Comparison of ENCODE assay signal across 12 cellular contexts in genomic region chr21:38306407-38306806, GRCh38. TPM values are rescaled to one million over a fixed set of nuclear protein-coding genes. Genes with fewer than 3 reads are reported as not detected.
DNase-seq lines count a peak whose midpoint lies in the region; ATAC-seq, FAIRE-seq and TF ChIP-seq lines count a peak whose summit lies in the region.
"Had no signal": no experiment of that assay in that cellular context is flagged by ENCODE, and none has a peak within 500 bp of the region (broad histone marks: within the 10 kb centered on the region; RNA-seq: fewer than 3 reads in every experiment).

No MANE protein-coding gene starts in this region.

- H3K79me2 ChIP-seq in endothelial cell of umbilical vein (ENCODE audit: control insufficient read depth, insufficient read depth, low read length) = no peaks in the 10 kb centered on the region

- POLR2A ChIA-PET in endothelial cell of umbilical vein (lab: Charles Lee) = interaction anchor here (0.7 to 1.0 kb wide), 2 partner anchors 10 to 66 kb away, joined by 3 read pairs; no protein-coding TSS in a partner anchor

- H4K20me1 ChIP-seq in endothelial cell of umbilical vein (replicated peaks; ENCODE audit: control insufficient read depth, extremely low read depth, insufficient read depth, low read length) = no peaks in the 10 kb centered on the region

- DNase-seq in EH (ENCODE audit: low read depth) (peak; percentile 84), NOMO-1 (lab: John Stamatoyannopoulos, UW; ENCODE audit: unreplicated experiment in 2 of 2) (peak; percentile 33 to 54), endothelial cell of umbilical vein (ENCODE audit: low read depth, low spot score) (peak; percentile 90), non-pigmented ciliary epithelial cell (ENCODE audit: low read depth) (peak; percentile 73), NCI-H2029 (lab: John Stamatoyannopoulos, UW) (no peak), NCI-H2196 treated with DMSO at 0.1 percent for 48 hours (lab: John Stamatoyannopoulos, UW; ENCODE audit: unreplicated experiment) (no peak), MG63 (no peak)
- DNase-seq: activated T-cell treated with anti-CD3 and anti-CD28 coated beads for 4 hours, colonic mucosa, DMS153, NCI-H524 treated with DMSO at 0.1 percent for 48 hours had no signal

- H3K27ac ChIP-seq in endothelial cell of umbilical vein (ENCODE audit: insufficient read depth, low read depth, low read length) = peak overlapping the region; percentile 43
- H3K27ac ChIP-seq: colonic mucosa had no signal

- ATAC-seq in GM19463 (IDR thresholded peaks at IDR 0.05; ENCODE audit: unreplicated experiment) = no peak

- TF ChIP-seq CTCF in endothelial cell of umbilical vein (IDR thresholded peaks at IDR 0.05; ENCODE audit: extremely low read depth in 1 of 2, insufficient read depth in 1 of 2, low read depth in 1 of 2, low read length in 2 of 2) = no peak

- H3K9me3 ChIP-seq in endothelial cell of umbilical vein (replicated peaks; ENCODE audit: control insufficient read depth, insufficient read depth, low read length) (no peaks in the 10 kb centered on the region), MG63 (no peaks in the 10 kb centered on the region)
- H3K9me3 ChIP-seq: colonic mucosa had no signal

- no peak overlapping the region for H3K4me3 ChIP-seq in endothelial cell of umbilical vein (replicated peaks in 1 of 3; ENCODE audit: insufficient read depth in 1 of 3, low read depth in 1 of 3, low read length in 3 of 3)
- H3K4me3 ChIP-seq in MG63 = no peak overlapping the region
- H3K4me3 ChIP-seq: colonic mucosa had no signal

- H3K4me1 ChIP-seq in endothelial cell of umbilical vein (ENCODE audit: control insufficient read depth, extremely low read depth, insufficient read depth, low read length) = peaks cover 27% of the 10 kb centered on the region
- H3K4me1 ChIP-seq: colonic mucosa had no signal

- CTCF ChIA-PET in endothelial cell of umbilical vein (lab: Charles Lee) = interaction anchor here (0.8 to 3.8 kb wide), 8 partner anchors 10 to 135 kb away, joined by 4 to 20 read pairs (median 6); no protein-coding TSS in a partner anchor

- peak overlapping the region; percentile 25 for H2AFZ ChIP-seq in endothelial cell of umbilical vein (ENCODE audit: low read depth, low read length)

- BruUV-seq in endothelial cell of umbilical vein (replicated peaks; lab: Mats Ljungman, UMichigan) = no TSS peak

- no peaks in the 10 kb centered on the region for H3K36me3 ChIP-seq in endothelial cell of umbilical vein (ENCODE audit: control insufficient read depth in 2 of 2, extremely low read depth in 1 of 2, insufficient read depth in 2 of 2, low read length in 2 of 2)
- no peaks in the 10 kb centered on the region for H3K36me3 ChIP-seq in MG63
- H3K36me3 ChIP-seq: colonic mucosa had no signal

- no peak overlapping the region for H3K9ac ChIP-seq in endothelial cell of umbilical vein (replicated peaks; ENCODE audit: extremely low read depth, insufficient read depth, low read length)

- intact Hi-C loops in endothelial cell of umbilical vein (cut with micrococcal nuclease) = loop anchor here (1.0 to 10.0 kb wide), 5 partner anchors 10 to 168 kb away; no protein-coding TSS in a partner anchor

- peak overlapping the region; percentile 54 for H3K4me2 ChIP-seq in endothelial cell of umbilical vein (ENCODE audit: insufficient read depth, low read length)

- dilution Hi-C loops in endothelial cell of umbilical vein (cut with MboI; ENCODE audit: extremely low pct_ligation_motif_present, low sequenced_read_pairs) = no loop called here

- FAIRE-seq in endothelial cell of umbilical vein (lab: Jason Lieb, UNC) = peak; percentile 92

- H3K9me1 ChIP-seq in endothelial cell of umbilical vein (replicated peaks; ENCODE audit: control insufficient read depth, extremely low read depth, insufficient read depth, low read length) = no peaks in the 10 kb centered on the region

- TF ChIP-seq POLR2A in endothelial cell of umbilical vein (IDR thresholded peaks at IDR 0.05; ENCODE audit: low read depth, low read length) = no peak

- H3K27me3 ChIP-seq in endothelial cell of umbilical vein (ENCODE audit: control insufficient read depth in 2 of 2, insufficient read depth in 2 of 2, low read length in 2 of 2) (no peaks in the 10 kb centered on the region), MG63 (no peaks in the 10 kb centered on the region)
- H3K27me3 ChIP-seq: colonic mucosa had no signal

TF ChIP-seq in endothelial cell of umbilical vein, 7 proteins besides CTCF, POLR2A, EP300 and RAD21:
- peak; percentile 85 for TF ChIP-seq JUN (IDR thresholded peaks at IDR 0.05; ENCODE audit: borderline replicate concordance, insufficient read depth, insufficient read length, low read depth)
- TF ChIP-seq FOS (IDR thresholded peaks at IDR 0.05; ENCODE audit: borderline replicate concordance, insufficient read depth, low read length) = peak; percentile 81
- TF ChIP-seq MYC (IDR thresholded peaks at IDR 0.05; ENCODE audit: low read depth, low read length) = no peak
- TF ChIP-seq, protein P1, sequence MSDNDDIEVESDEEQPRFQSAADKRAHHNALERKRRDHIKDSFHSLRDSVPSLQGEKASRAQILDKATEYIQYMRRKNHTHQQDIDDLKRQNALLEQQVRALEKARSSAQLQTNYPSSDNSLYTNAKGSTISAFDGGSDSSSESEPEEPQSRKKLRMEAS (IDR thresholded peaks at IDR 0.05; ENCODE audit: insufficient read depth, insufficient read length) = no peak
- TF ChIP-seq GATA2 (IDR thresholded peaks at IDR 0.05; ENCODE audit: insufficient read depth, insufficient read length, low read depth, low read length) = peak; percentile 79
- no peak for TF ChIP-seq POLR2AphosphoS5 (IDR thresholded peaks at IDR 0.05; ENCODE audit: insufficient read depth, low read depth, low read length)
- no peak for TF ChIP-seq EZH2 (IDR thresholded peaks at IDR 0.05; ENCODE audit: borderline replicate concordance, low read depth, low read length, severe bottlenecking)

RNA-seq across cellular contexts. Expression of gene KCNJ15, which starts 49.6 kb away (rescaled TPM):
- total RNA-seq in endothelial cell of umbilical vein = 1.4 and 1.5 TPM in 2 replicates
- polyA plus RNA-seq in endothelial cell of umbilical vein = 1.5 and 2.4 TPM in 2 replicates
- 1.5 and 1.7 TPM in 2 replicates for polyA plus RNA-seq in endothelial cell of umbilical vein (2011; cell fraction: cytosol; rRNA removed)
- polyA plus RNA-seq in endothelial cell of umbilical vein (2011; cell fraction: nucleus; rRNA removed) = 0.55 and 0.63 TPM in 2 replicates
- polyA plus RNA-seq in endothelial cell of umbilical vein (2012) = 0.16 and 0.37 TPM in 2 replicates
- 1.0 and 5.6 TPM in 2 replicates for polyA minus RNA-seq in endothelial cell of umbilical vein
- not detected for polyA minus RNA-seq in endothelial cell of umbilical vein (2011; cell fraction: cytosol; rRNA and poly(A)+ RNA removed)
- 0.14 and 1.2 TPM in 2 replicates for polyA minus RNA-seq in endothelial cell of umbilical vein (2011; cell fraction: nucleus; rRNA and poly(A)+ RNA removed)
- not detected in 2 replicates for total RNA-seq in MG63 (2014; rRNA removed; shearing (Covaris generic); ENCODE audit: low replicate concordance)

Comparison
In these comparisons a context has a peak if more than half of its experiments do, and no peak if none do; other contexts are left out.
1. DNase-seq: peak in EH (single experiment), NOMO-1 (2 of 2), endothelial cell of umbilical vein (single experiment) and non-pigmented ciliary epithelial cell (single experiment); none in NCI-H2029 (single experiment), NCI-H2196 treated with DMSO at 0.1 percent for 48 hours (single experiment) and MG63 (single experiment).